In the genomic region with DNA sequence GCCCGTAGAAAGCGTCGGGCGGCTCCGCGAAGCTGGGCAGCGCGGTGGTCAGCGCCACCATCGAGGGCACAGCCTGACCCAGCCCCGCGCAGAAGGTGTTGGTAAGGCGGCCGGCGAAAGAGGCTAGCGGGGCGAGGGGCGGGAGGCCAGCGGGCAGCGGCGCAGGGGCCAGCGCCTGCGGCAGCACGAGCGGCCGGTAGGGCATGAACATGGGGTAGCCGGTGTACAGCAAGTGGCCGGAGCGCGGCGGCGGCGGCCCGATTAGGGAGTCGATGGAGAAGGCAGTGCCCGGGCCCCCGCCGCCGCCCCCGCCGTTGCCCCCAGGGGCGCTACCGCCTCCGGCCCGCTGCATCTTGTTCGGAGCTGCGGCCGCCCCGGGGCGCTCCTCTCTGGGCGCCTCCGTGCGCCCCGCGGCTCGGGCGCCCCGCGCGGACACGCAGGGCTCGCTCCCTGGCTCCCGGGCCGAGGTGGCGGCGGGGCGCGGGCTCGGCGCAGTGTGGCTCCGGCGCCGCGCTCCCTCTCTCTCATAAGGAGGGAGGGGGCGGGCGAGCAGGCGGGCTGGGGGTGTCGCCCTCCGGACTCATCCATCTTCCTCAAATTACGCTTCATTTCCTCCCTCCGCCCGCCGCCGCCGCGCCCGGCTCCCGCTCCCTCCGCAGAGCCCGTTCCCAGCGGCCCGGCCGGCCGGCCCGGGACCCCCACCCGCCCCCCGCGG, we compare ENCODE assay signal across 1 cellular context.
TF ChIP-seq lines count a peak whose summit lies in the region.

GBX1 (minus strand) TSS at position 498 of the 715 bp plus-strand sequence; CDS start at position 352, 146 bp downstream.

TF ChIP-seq in HepG2, 621 proteins besides CTCF, POLR2A, EP300 and RAD21:
- TF ChIP-seq, protein P1, sequence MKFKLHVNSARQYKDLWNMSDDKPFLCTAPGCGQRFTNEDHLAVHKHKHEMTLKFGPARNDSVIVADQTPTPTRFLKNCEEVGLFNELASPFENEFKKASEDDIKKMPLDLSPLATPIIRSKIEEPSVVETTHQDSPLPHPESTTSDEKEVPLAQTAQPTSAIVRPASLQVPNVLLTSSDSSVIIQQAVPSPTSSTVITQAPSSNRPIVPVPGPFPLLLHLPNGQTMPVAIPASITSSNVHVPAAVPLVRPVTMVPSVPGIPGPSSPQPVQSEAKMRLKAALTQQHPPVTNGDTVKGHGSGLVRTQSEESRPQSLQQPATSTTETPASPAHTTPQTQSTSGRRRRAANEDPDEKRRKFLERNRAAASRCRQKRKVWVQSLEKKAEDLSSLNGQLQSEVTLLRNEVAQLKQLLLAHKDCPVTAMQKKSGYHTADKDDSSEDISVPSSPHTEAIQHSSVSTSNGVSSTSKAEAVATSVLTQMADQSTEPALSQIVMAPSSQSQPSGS (CRISPR knock-in tag; IDR thresholded peaks at IDR 0.05) = no peak
- TF ChIP-seq ZNF687 (CRISPR knock-in tag; IDR thresholded peaks at IDR 0.05) = peak; percentile 25; the same call in 1 of the 2 replicates
- 0 out of 2 replicates have a peak, but pooled peaks have one; percentile 36 for TF ChIP-seq PRMT3 (CRISPR knock-in tag; IDR thresholded peaks at IDR 0.05; ENCODE audit: borderline replicate concordance, low read depth)
- no peak for TF ChIP-seq EED (CRISPR knock-in tag; IDR thresholded peaks at IDR 0.05)
- TF ChIP-seq GABPB1 (CRISPR knock-in tag; IDR thresholded peaks at IDR 0.05) = 0 out of 2 replicates have a peak, but pooled peaks have one; percentile 21
- TF ChIP-seq SMYD3 (CRISPR knock-in tag; IDR thresholded peaks at IDR 0.05) = no peak
- no peak for TF ChIP-seq MZF1 (CRISPR knock-in tag; IDR thresholded peaks at IDR 0.05; ENCODE audit: borderline replicate concordance)
- TF ChIP-seq, protein P2, sequence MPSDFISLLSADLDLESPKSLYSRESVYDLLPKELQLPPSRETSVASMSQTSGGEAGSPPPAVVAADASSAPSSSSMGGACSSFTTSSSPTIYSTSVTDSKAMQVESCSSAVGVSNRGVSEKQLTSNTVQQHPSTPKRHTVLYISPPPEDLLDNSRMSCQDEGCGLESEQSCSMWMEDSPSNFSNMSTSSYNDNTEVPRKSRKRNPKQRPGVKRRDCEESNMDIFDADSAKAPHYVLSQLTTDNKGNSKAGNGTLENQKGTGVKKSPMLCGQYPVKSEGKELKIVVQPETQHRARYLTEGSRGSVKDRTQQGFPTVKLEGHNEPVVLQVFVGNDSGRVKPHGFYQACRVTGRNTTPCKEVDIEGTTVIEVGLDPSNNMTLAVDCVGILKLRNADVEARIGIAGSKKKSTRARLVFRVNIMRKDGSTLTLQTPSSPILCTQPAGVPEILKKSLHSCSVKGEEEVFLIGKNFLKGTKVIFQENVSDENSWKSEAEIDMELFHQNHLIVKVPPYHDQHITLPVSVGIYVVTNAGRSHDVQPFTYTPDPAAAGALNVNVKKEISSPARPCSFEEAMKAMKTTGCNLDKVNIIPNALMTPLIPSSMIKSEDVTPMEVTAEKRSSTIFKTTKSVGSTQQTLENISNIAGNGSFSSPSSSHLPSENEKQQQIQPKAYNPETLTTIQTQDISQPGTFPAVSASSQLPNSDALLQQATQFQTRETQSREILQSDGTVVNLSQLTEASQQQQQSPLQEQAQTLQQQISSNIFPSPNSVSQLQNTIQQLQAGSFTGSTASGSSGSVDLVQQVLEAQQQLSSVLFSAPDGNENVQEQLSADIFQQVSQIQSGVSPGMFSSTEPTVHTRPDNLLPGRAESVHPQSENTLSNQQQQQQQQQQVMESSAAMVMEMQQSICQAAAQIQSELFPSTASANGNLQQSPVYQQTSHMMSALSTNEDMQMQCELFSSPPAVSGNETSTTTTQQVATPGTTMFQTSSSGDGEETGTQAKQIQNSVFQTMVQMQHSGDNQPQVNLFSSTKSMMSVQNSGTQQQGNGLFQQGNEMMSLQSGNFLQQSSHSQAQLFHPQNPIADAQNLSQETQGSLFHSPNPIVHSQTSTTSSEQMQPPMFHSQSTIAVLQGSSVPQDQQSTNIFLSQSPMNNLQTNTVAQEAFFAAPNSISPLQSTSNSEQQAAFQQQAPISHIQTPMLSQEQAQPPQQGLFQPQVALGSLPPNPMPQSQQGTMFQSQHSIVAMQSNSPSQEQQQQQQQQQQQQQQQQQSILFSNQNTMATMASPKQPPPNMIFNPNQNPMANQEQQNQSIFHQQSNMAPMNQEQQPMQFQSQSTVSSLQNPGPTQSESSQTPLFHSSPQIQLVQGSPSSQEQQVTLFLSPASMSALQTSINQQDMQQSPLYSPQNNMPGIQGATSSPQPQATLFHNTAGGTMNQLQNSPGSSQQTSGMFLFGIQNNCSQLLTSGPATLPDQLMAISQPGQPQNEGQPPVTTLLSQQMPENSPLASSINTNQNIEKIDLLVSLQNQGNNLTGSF (CRISPR knock-in tag; IDR thresholded peaks at IDR 0.05) = no peak
- TF ChIP-seq HNRNPLL (IDR thresholded peaks at IDR 0.05; ENCODE audit: low read depth, low read length, poor library complexity, severe bottlenecking) = peak; percentile 39
